Comparison of ENCODE assay signal across 8 cellular contexts in genomic region chr11:119056397-119056999, GRCh38. TPM values are rescaled to one million over a fixed set of nuclear protein-coding genes. Genes with fewer than 3 reads are reported as not detected.
DNase-seq lines count a peak whose midpoint lies in the region; ATAC-seq and TF ChIP-seq lines count a peak whose summit lies in the region.

No MANE protein-coding gene starts in this region.

- H3K56ac ChIP-seq in mesendoderm (ENCODE audit: low read length) = peak overlapping the region; percentile 99

- H3K4me3 ChIP-seq in AG04449 (ENCODE audit: low read depth, low read length) (peak overlapping the region; percentile 85), mesendoderm (ENCODE audit: low read length) (peak overlapping the region; percentile 92)

- H2BK5ac ChIP-seq in mesendoderm (ENCODE audit: low read length) = no peak overlapping the region

- POLR2A ChIA-PET in AG04449 (lab: Yijun Ruan, JAX) = interaction anchor here (0.6 to 1.6 kb wide), 4 partner anchors 11 to 282 kb away, joined by 3 to 6 read pairs (median 4); partner anchors contain the start of gene VPS11

- peak overlapping the region; percentile 96 for H3K27ac ChIP-seq in mesendoderm (ENCODE audit: low read depth, low read length)

- H3K4ac ChIP-seq in mesendoderm (ENCODE audit: low read depth, low read length) = peak overlapping the region; percentile 73

- peaks cover 50% of the 10 kb centered on the region for H3K4me1 Mint-ChIP-seq in dendritic cell treated with granulocyte-macrophage colony-stimulating factor and Interleukin-4, amounts not matched to agents 40 ng/mL and 50 ng/mL, for 4 days (ENCODE audit: low read depth)

- H2BK120ac ChIP-seq in mesendoderm (ENCODE audit: low read depth, low read length) = no peak overlapping the region

- peak overlapping the region; percentile 66 for H3K23ac ChIP-seq in mesendoderm (ENCODE audit: low read length)

- no CpG with 5 or more reads among the region's 48 CpGs for WGBS in mesendoderm (ENCODE audit: extremely low coverage, insufficient coverage, low lambda C conversion rate)

- H3K4me1 ChIP-seq in mesendoderm (ENCODE audit: control insufficient read depth, low read depth, low read length) = peaks cover 4% of the 10 kb centered on the region

- peak; percentile 20 for ATAC-seq in GM19351 (IDR thresholded peaks at IDR 0.05; ENCODE audit: unreplicated experiment)
- ATAC-seq in stimulated activated naive CD8-positive, alpha-beta T cell treated with anti-CD3 and anti-CD28 coated beads, Interleukin-15, Interleukin-2, amounts not matched to agents 100 U/mL and 50 U/mL, for 24 hours = peak; percentile 3

- intact Hi-C loops in dendritic cell treated with granulocyte-macrophage colony-stimulating factor and Interleukin-4, amounts not matched to agents 40 ng/mL and 50 ng/mL, for 4 days (cut with micrococcal nuclease) = loop anchor here (2.0 kb wide), 1 partner anchor 60 kb away; no protein-coding TSS in a partner anchor

- CTCF ChIA-PET in AG04449 (lab: Yijun Ruan, JAX) = interaction anchor here (0.9 to 6.0 kb wide), 11 partner anchors 9 to 367 kb away, joined by 3 to 34 read pairs (median 7); partner anchors contain the start of genes SLC37A4 and VPS11

- peak overlapping the region; percentile 90 for H3K4me3 Mint-ChIP-seq in dendritic cell treated with granulocyte-macrophage colony-stimulating factor and Interleukin-4, amounts not matched to agents 40 ng/mL and 50 ng/mL, for 4 days

- peaks cover 29% of the 10 kb centered on the region for H3K79me1 ChIP-seq in mesendoderm (ENCODE audit: low read length)

- no peak overlapping the region for H4K8ac ChIP-seq in mesendoderm (ENCODE audit: low read depth, low read length)

- peak overlapping the region; percentile 78 for H2AK5ac ChIP-seq in mesendoderm (ENCODE audit: low read length)

- no peak for DNase-seq in AG04449 (ENCODE audit: low read depth, low spot score)
- DNase-seq in HT-29 (ENCODE audit: low spot score) = peak; percentile 64
- DNase-seq in activated CD4-positive, alpha-beta T cell treated with anti-CD3 and anti-CD28 coated beads for 1 hour = peak; percentile 24
- peak; percentile 77 for DNase-seq in mesendoderm
- peak; percentile 43 for DNase-seq in stimulated activated naive CD8-positive, alpha-beta T cell treated with anti-CD3 and anti-CD28 coated beads, Interleukin-15, Interleukin-2, amounts not matched to agents 100 U/mL and 50 U/mL, for 24 hours
- no peak for DNase-seq in Ammon's horn (ENCODE audit: low spot score)

- H3K4me2 ChIP-seq in mesendoderm (ENCODE audit: low read length) = peak overlapping the region; percentile 98

- no peak overlapping the region for H2BK15ac ChIP-seq in mesendoderm (replicated peaks; ENCODE audit: low read depth)

- no peaks in the 10 kb centered on the region for H3K27me3 Mint-ChIP-seq in dendritic cell treated with granulocyte-macrophage colony-stimulating factor and Interleukin-4, amounts not matched to agents 40 ng/mL and 50 ng/mL, for 4 days

- peak overlapping the region; percentile 95 for H3K9ac ChIP-seq in mesendoderm (ENCODE audit: low read length)

- peaks cover 22% of the 10 kb centered on the region for H3K36me3 ChIP-seq in mesendoderm (ENCODE audit: control insufficient read depth, insufficient read depth, low read length)

- H4K5ac ChIP-seq in mesendoderm (ENCODE audit: low read length) = no peak overlapping the region

- no peaks in the 10 kb centered on the region for H3K9me3 Mint-ChIP-seq in dendritic cell treated with granulocyte-macrophage colony-stimulating factor and Interleukin-4, amounts not matched to agents 40 ng/mL and 50 ng/mL, for 4 days

- TF ChIP-seq CTCF in AG04449 (IDR thresholded peaks at IDR 0.05; ENCODE audit: insufficient read depth, low read length, missing control alignments) = no peak

- peaks cover 18% of the 10 kb centered on the region for H3K79me2 ChIP-seq in mesendoderm (ENCODE audit: control insufficient read depth, insufficient read depth, low read length)

- H3K36me3 Mint-ChIP-seq in dendritic cell treated with granulocyte-macrophage colony-stimulating factor and Interleukin-4, amounts not matched to agents 40 ng/mL and 50 ng/mL, for 4 days (ENCODE audit: low read depth) = peaks cover 70% of the 10 kb centered on the region

- no peaks in the 10 kb centered on the region for H3K27me3 ChIP-seq in mesendoderm (ENCODE audit: insufficient read depth, low read length, poor library complexity)

- peak overlapping the region; percentile 89 for H3K27ac Mint-ChIP-seq in dendritic cell treated with granulocyte-macrophage colony-stimulating factor and Interleukin-4, amounts not matched to agents 40 ng/mL and 50 ng/mL, for 4 days

- H3K18ac ChIP-seq in mesendoderm (ENCODE audit: low read length) = peak overlapping the region; percentile 75

RNA-seq across cellular contexts. Expression of gene HYOU1, which starts 0.5 kb away (rescaled TPM):
- total RNA-seq in HT-29 (2014; rRNA removed; shearing (Covaris generic)) = 161 TPM in 2 replicates
- 139 TPM for polyA plus RNA-seq in mesendoderm (2013, experiment 1 of 2)
- polyA plus RNA-seq in mesendoderm (2013, experiment 2 of 2) = 134 TPM

RNA-seq across cellular contexts. Expression of gene VPS11, which starts 11.1 kb away (rescaled TPM):
- total RNA-seq in HT-29 (2014; rRNA removed; shearing (Covaris generic)) = 32.6 and 47.8 TPM in 2 replicates
- 14.4 TPM for polyA plus RNA-seq in mesendoderm (2013, experiment 1 of 2)
- 13.2 TPM for polyA plus RNA-seq in mesendoderm (2013, experiment 2 of 2)

RNA-seq across cellular contexts. Expression of gene SLC37A4, which starts 25.8 kb away (rescaled TPM):
- 41.3 and 45.0 TPM in 2 replicates for total RNA-seq in HT-29 (2014; rRNA removed; shearing (Covaris generic))
- 19.7 TPM for polyA plus RNA-seq in mesendoderm (2013, experiment 1 of 2)
- polyA plus RNA-seq in mesendoderm (2013, experiment 2 of 2) = 18.9 TPM

RNA-seq across cellular contexts. Expression of gene HMBS, which starts 28.2 kb away (rescaled TPM):
- total RNA-seq in HT-29 (2014; rRNA removed; shearing (Covaris generic)) = 21.9 and 25.1 TPM in 2 replicates
- polyA plus RNA-seq in mesendoderm (2013, experiment 1 of 2) = 40.0 TPM
- polyA plus RNA-seq in mesendoderm (2013, experiment 2 of 2) = 37.8 TPM

RNA-seq across cellular contexts. Expression of gene TRAPPC4, which starts 37.9 kb away (rescaled TPM):
- 60.5 and 75.0 TPM in 2 replicates for total RNA-seq in HT-29 (2014; rRNA removed; shearing (Covaris generic))
- polyA plus RNA-seq in mesendoderm (2013, experiment 1 of 2) = 94.7 TPM
- polyA plus RNA-seq in mesendoderm (2013, experiment 2 of 2) = 93.7 TPM

Comparison
In these comparisons a context has a peak if more than half of its experiments do, and no peak if none do; other contexts are left out.
1. DNase-seq: peak in HT-29 (single experiment), activated CD4-positive, alpha-beta T cell treated with anti-CD3 and anti-CD28 coated beads for 1 hour (single experiment), mesendoderm (single experiment) and stimulated activated naive CD8-positive, alpha-beta T cell treated with anti-CD3 and anti-CD28 coated beads, Interleukin-15, Interleukin-2, amounts not matched to agents 100 U/mL and 50 U/mL, for 24 hours (single experiment); none in AG04449 (single experiment) and Ammon's horn (single experiment).